16 cellular contexts compared by ENCODE assay signal in genomic region chr21:38241029-38241740, GRCh38. TPM values are rescaled to one million over a fixed set of nuclear protein-coding genes. Genes with fewer than 3 reads are reported as not detected.
DNase-seq lines count a peak whose midpoint lies in the region; ATAC-seq and TF ChIP-seq lines count a peak whose summit lies in the region.
"Had no signal": no experiment of that assay in that cellular context is flagged by ENCODE, and none has a peak within 500 bp of the region (broad histone marks: within the 10 kb centered on the region; RNA-seq: fewer than 3 reads in every experiment).

No MANE protein-coding gene starts in this region.

- DNase-seq in Daoy (ENCODE audit: low read depth) (peak; percentile 85), adipocyte (ENCODE audit: low read depth) (no peak), heart left ventricle (peak in 4 of 5 donors; percentile 21 to 56 (median 35)), trophoblast cell (peak; percentile 72 to 90), posterior cingulate gyrus (no peak), activated gamma-delta T cell (lab: John Stamatoyannopoulos, UW) (no peak), caudate nucleus (lab: John Stamatoyannopoulos, UW) (no peak)
- DNase-seq: activated CD4-positive, alpha-beta T cell treated with anti-CD3 and anti-CD28 coated beads, Interleukin-2, amount 50 U/mL, for 4 hours; C1 segment of cervical spinal cord; cerebellar nuclear complex; esophagus squamous epithelium; kidney glomerular epithelial cell; occipital lobe; stimulated activated CD4-positive, alpha-beta T cell treated with anti-CD3 and anti-CD28 coated beads, Interleukin-2, amount 100 ng/mL, for 48 hours; stimulated activated naive CD4-positive, alpha-beta T cell treated with Interleukin-2 at 50 U/mL for 16 hours had no signal

- H3K4me2 ChIP-seq in trophoblast cell (ENCODE audit: low read length): no peak overlapping the region

- no peaks in the 10 kb centered on the region for H3K36me3 ChIP-seq in adipocyte (ENCODE audit: control insufficient read depth, insufficient read depth, low read length, severe bottlenecking)
- no peaks in the 10 kb centered on the region for H3K36me3 ChIP-seq in heart left ventricle
- H3K36me3 ChIP-seq in trophoblast cell (ENCODE audit: control insufficient read depth in 1 of 2, insufficient read depth in 2 of 2, low read length in 2 of 2): no peaks in the 10 kb centered on the region
- H3K36me3 ChIP-seq: esophagus squamous epithelium had no signal

- H3K27me3 ChIP-seq in adipocyte (replicated peaks; ENCODE audit: control insufficient read depth, insufficient read depth, low read length): no peaks in the 10 kb centered on the region
- no peaks in the 10 kb centered on the region for H3K27me3 ChIP-seq in heart left ventricle
- H3K27me3 ChIP-seq in trophoblast cell (ENCODE audit: insufficient read depth, low read length): no peaks in the 10 kb centered on the region
- H3K27me3 ChIP-seq: esophagus squamous epithelium had no signal

- peak overlapping the region; percentile 11 to 92 (median 69) for H3K27ac ChIP-seq in heart left ventricle
- no peak overlapping the region for H3K27ac ChIP-seq in trophoblast cell (ENCODE audit: low read depth, low read length)
- H3K27ac ChIP-seq in caudate nucleus (ENCODE audit: low read depth, low read length): no peak overlapping the region
- H3K27ac ChIP-seq: esophagus squamous epithelium had no signal

- TF ChIP-seq CTCF in heart left ventricle (IDR thresholded peaks at IDR 0.05): no peak

- no peak overlapping the region for H4K12ac ChIP-seq in trophoblast cell (ENCODE audit: low read depth, low read length)

- no peak overlapping the region for H2BK12ac ChIP-seq in trophoblast cell (ENCODE audit: low read length)

- H3K9ac ChIP-seq in adipocyte (ENCODE audit: low read length) (peak overlapping the region; percentile 55), trophoblast cell (ENCODE audit: low read length) (no peak overlapping the region)

- no peak overlapping the region for H2AFZ ChIP-seq in trophoblast cell (ENCODE audit: insufficient read depth, low read length, poor library complexity)

- no peak for TF ChIP-seq POLR2A in heart left ventricle (IDR thresholded peaks at IDR 0.05)

- H2AK5ac ChIP-seq in trophoblast cell (ENCODE audit: low read length): no peak overlapping the region

- no peak overlapping the region for H4K91ac ChIP-seq in trophoblast cell (ENCODE audit: low read depth, low read length)

- peaks cover 4% of the 10 kb centered on the region for H3K79me1 ChIP-seq in trophoblast cell (ENCODE audit: low read length)

- H3K4me1 ChIP-seq in adipocyte (ENCODE audit: control insufficient read depth, insufficient read depth, low read length) (peaks cover 28% of the 10 kb centered on the region), heart left ventricle (peaks cover 0 to 24% (median 8%) of the 10 kb centered on the region in 12 donors), trophoblast cell (ENCODE audit: control insufficient read depth in 1 of 2, insufficient read depth in 2 of 2, low read length in 2 of 2) (peaks cover 6 to 14% of the 10 kb centered on the region in 2 experiments)

- H2BK5ac ChIP-seq in trophoblast cell (ENCODE audit: low read depth, low read length, poor library complexity): no peak overlapping the region

- no peak overlapping the region for H3K18ac ChIP-seq in trophoblast cell (ENCODE audit: low read length)

- ATAC-seq in heart left ventricle (peak; percentile 89 to 94 (median 92)), GM21786 (IDR thresholded peaks at IDR 0.05; ENCODE audit: unreplicated experiment) (no peak)

- no peak overlapping the region for H3K4me3 ChIP-seq in adipocyte (ENCODE audit: low read length)
- H3K4me3 ChIP-seq in heart left ventricle: no peak overlapping the region
- no peak overlapping the region for H3K4me3 ChIP-seq in trophoblast cell (ENCODE audit: low read depth, low read length)
- H3K4me3 ChIP-seq: esophagus squamous epithelium had no signal

- H3K23ac ChIP-seq in trophoblast cell (ENCODE audit: low read length): no peak overlapping the region

- H4K8ac ChIP-seq in trophoblast cell (ENCODE audit: low read depth, low read length): no peak overlapping the region

- peaks cover 1% of the 10 kb centered on the region for H3K79me2 ChIP-seq in trophoblast cell (ENCODE audit: control insufficient read depth, insufficient read depth, low read length, poor library complexity)

- no peak overlapping the region for H2BK120ac ChIP-seq in trophoblast cell (ENCODE audit: insufficient read depth, low read length, poor library complexity)

- H3K14ac ChIP-seq in trophoblast cell (ENCODE audit: low read length): no peak overlapping the region

- no peak overlapping the region for H3K4ac ChIP-seq in trophoblast cell (ENCODE audit: low read depth, low read length)

- intact Hi-C loops in heart left ventricle (cut with DNase I): no loop called here
- intact Hi-C loops in posterior cingulate gyrus (cut with DNase I): no loop called here

- WGBS in heart left ventricle, 4 donors: 53 to 58% (median 55%) methylated on average over 10 of the region's 10 CpGs
- no CpG with 5 or more reads among the region's 10 CpGs for WGBS in trophoblast cell (ENCODE audit: extremely low coverage, insufficient coverage, insufficient read length)

- H3K9me3 ChIP-seq in adipocyte (ENCODE audit: control insufficient read depth, low read length) (no peaks in the 10 kb centered on the region), heart left ventricle (no peaks in the 10 kb centered on the region), trophoblast cell (ENCODE audit: insufficient read depth, low read depth, low read length) (peaks cover 2% of the 10 kb centered on the region)
- H3K9me3 ChIP-seq: esophagus squamous epithelium had no signal

RNA-seq across cellular contexts. Expression of gene KCNJ15, which starts 15.6 kb away (rescaled TPM):
- 35.4 and 44.6 TPM in 2 replicates for total RNA-seq in Daoy (2014; rRNA removed; shearing (Covaris generic))
- total RNA-seq in heart left ventricle: 1 to 10 TPM in 4 of 9 donors, under 1 TPM in 5; 0.07 to 1.8 (median 0.54) TPM
- polyA plus RNA-seq in heart left ventricle: under 1 TPM; 0.15 to 0.38 TPM
- 2.3 and 2.5 TPM in 2 replicates for polyA plus RNA-seq in trophoblast cell (2013)

Comparison
In these comparisons a context has a peak if more than half of its experiments do, and no peak if none do; other contexts are left out.
1. DNase-seq: peak in Daoy (single experiment), heart left ventricle (4 of 5) and trophoblast cell (2 of 2); none in adipocyte (single experiment), posterior cingulate gyrus (0 of 10), activated gamma-delta T cell (single experiment) and caudate nucleus (0 of 61).
2. H3K27ac ChIP-seq: peak in heart left ventricle (12 of 12); none in trophoblast cell (single experiment) and caudate nucleus (single experiment).
3. RNA of gene KCNJ15, which starts 15.6 kb away (total RNA-seq): 35.4 to 44.6 TPM in Daoy; 0.07 to 1.8 TPM in heart left ventricle; every median in the first group is over 10 times any median in the second.